ENCODE assay signal across 9 cellular contexts in genomic region chr17:83082899-83083367, GRCh38. TPM values are rescaled to one million over a fixed set of nuclear protein-coding genes. Genes with fewer than 3 reads are reported as not detected.
A peak's percentile ranks its signal among the peaks of the same experiment; 100 is the strongest.
DNase-seq lines count a peak whose midpoint lies in the region; ATAC-seq, FAIRE-seq and TF ChIP-seq lines count a peak whose summit lies in the region.
"Had no signal": no experiment of that assay in that cellular context is flagged by ENCODE, and none has a peak within 500 bp of the region (broad histone marks: within the 10 kb centered on the region; RNA-seq: fewer than 3 reads in every experiment).

No MANE protein-coding gene starts in this region.

- RAD21 ChIA-PET in HCT116 (lab: Charles Lee; ENCODE audit: low non-redundant PET in 1 of 2, low total read pairs in 2 of 2, uncharacterized antibody in 2 of 2, unreplicated experiment in 2 of 2): no interaction called here

- H4K20me1 ChIP-seq in HCT116 (ENCODE audit: insufficient read depth): peaks cover 11% of the 10 kb centered on the region; the same call in 1 of the 2 replicates

- H3K4me1 ChIP-seq in HCT116 (ENCODE audit: control insufficient read depth in 1 of 2, insufficient read depth in 2 of 2, low read length in 2 of 2): peaks cover 29 to 43% of the 10 kb centered on the region in 2 experiments
- H3K4me1 ChIP-seq in iPS-20b (ENCODE audit: insufficient read depth, low read length): peaks cover 11% of the 10 kb centered on the region

- peaks cover 72% of the 10 kb centered on the region for H3K79me2 ChIP-seq in HCT116 (ENCODE audit: insufficient read depth, low read length)

- TF ChIP-seq CTCF in HCT116 (IDR thresholded peaks at IDR 0.05 in 2 of 3, conservative IDR thresholded peaks at IDR 0.05 in 1 of 3; ENCODE audit: borderline replicate concordance in 1 of 3, insufficient read depth in 1 of 3, low read depth in 2 of 3, low read length in 2 of 3) (no peak), WI38 (IDR thresholded peaks at IDR 0.05; ENCODE audit: low read depth, low read length) (no peak)

- H3K27ac ChIP-seq in HCT116 (ENCODE audit: low read depth, low read length) (peak overlapping the region; percentile 67), iPS-20b (ENCODE audit: low read length) (no peak overlapping the region)

- peak overlapping the region; percentile 83 for H3K4me3 Mint-ChIP-seq in stimulated activated effector memory CD8-positive, alpha-beta T cell treated with anti-CD3 and anti-CD28 coated beads, Interleukin-12 subunit alpha, Interleukin-12 subunit beta, amount 100 ng/mL, for 72 hours

- FAIRE-seq in RCC 7860 (lab: Jason Lieb, UNC): no peak

- peaks cover 80% of the 10 kb centered on the region for H3K36me3 Mint-ChIP-seq in stimulated activated effector memory CD8-positive, alpha-beta T cell treated with anti-CD3 and anti-CD28 coated beads, Interleukin-12 subunit alpha, Interleukin-12 subunit beta, amount 100 ng/mL, for 72 hours

- peak overlapping the region; percentile 93 for H3K27ac Mint-ChIP-seq in stimulated activated effector memory CD8-positive, alpha-beta T cell treated with anti-CD3 and anti-CD28 coated beads, Interleukin-12 subunit alpha, Interleukin-12 subunit beta, amount 100 ng/mL, for 72 hours

- BruUV-seq in HCT116 (replicated peaks; lab: Mats Ljungman, UMichigan): no TSS peak

- peak overlapping the region; percentile 47 for H3K9ac ChIP-seq in HCT116 (ENCODE audit: low read length)
- peak overlapping the region; percentile 65 for H3K9ac ChIP-seq in iPS-20b (ENCODE audit: low read depth, low read length)

- no peaks in the 10 kb centered on the region for H3K9me3 ChIP-seq in HCT116 (ENCODE audit: control insufficient read depth in 1 of 2, insufficient read depth in 1 of 2, low read depth in 1 of 2, low read length in 2 of 2)
- no peaks in the 10 kb centered on the region for H3K9me3 ChIP-seq in iPS-20b (ENCODE audit: insufficient read depth, low read depth, low read length)

- ATAC-seq in HCT116 (no peak), GM21528 (IDR thresholded peaks at IDR 0.05; ENCODE audit: low FRiP score, unreplicated experiment) (no peak)
- no peak for ATAC-seq in stimulated activated effector memory CD8-positive, alpha-beta T cell treated with anti-CD3 and anti-CD28 coated beads, Interleukin-12 subunit alpha, Interleukin-12 subunit beta, amount 100 ng/mL, for 72 hours

- no peak for DNase-seq in HCT116 (ENCODE audit: low read depth, low spot score)
- DNase-seq in stimulated activated effector memory CD8-positive, alpha-beta T cell treated with anti-CD3 and anti-CD28 coated beads, Interleukin-12 subunit alpha, Interleukin-12 subunit beta, amount 100 ng/mL, for 72 hours (ENCODE audit: low spot score in 2 of 2): no peak
- DNase-seq in HuH-7.5 (ENCODE audit: low spot score): no peak
- DNase-seq in 8988T: no peak
- DNase-seq in RCC 7860 (ENCODE audit: low spot score): no peak
- DNase-seq: substantia nigra had no signal

- H3K27me3 ChIP-seq in HCT116 (ENCODE audit: insufficient read depth, low read length): no peaks in the 10 kb centered on the region
- peaks cover 38% of the 10 kb centered on the region for H3K27me3 ChIP-seq in iPS-20b (ENCODE audit: insufficient read depth, low read length)

- H3K4me1 Mint-ChIP-seq in stimulated activated effector memory CD8-positive, alpha-beta T cell treated with anti-CD3 and anti-CD28 coated beads, Interleukin-12 subunit alpha, Interleukin-12 subunit beta, amount 100 ng/mL, for 72 hours: peaks cover 38% of the 10 kb centered on the region

- peak overlapping the region; percentile 67 for H3K4me2 ChIP-seq in HCT116 (ENCODE audit: low read length)

- H3K9me2 ChIP-seq in HCT116 (ENCODE audit: insufficient read depth): no peaks in the 10 kb centered on the region

- H3K36me3 ChIP-seq in HCT116 (ENCODE audit: control insufficient read depth in 1 of 2, insufficient read depth in 2 of 2, low read length in 2 of 2): peaks cover 9 to 16% of the 10 kb centered on the region in 2 experiments; a peak in 3 of 4 replicates
- no peaks in the 10 kb centered on the region for H3K36me3 ChIP-seq in iPS-20b (ENCODE audit: insufficient read depth, low read depth, low read length)

- POLR2A ChIA-PET in HCT116 (lab: Charles Lee): no interaction called here

- CTCF ChIA-PET in HCT116 (lab: Charles Lee): no interaction called here

- no peak for TF ChIP-seq POLR2A in HCT116 (IDR thresholded peaks at IDR 0.05; ENCODE audit: borderline replicate concordance, extremely low read depth, insufficient read depth, insufficient read length)

- no peak for TF ChIP-seq RAD21 in HCT116 (IDR thresholded peaks at IDR 0.05; ENCODE audit: low read depth)

- H3K9me3 Mint-ChIP-seq in stimulated activated effector memory CD8-positive, alpha-beta T cell treated with anti-CD3 and anti-CD28 coated beads, Interleukin-12 subunit alpha, Interleukin-12 subunit beta, amount 100 ng/mL, for 72 hours: no peaks in the 10 kb centered on the region

- peak overlapping the region in 1 of 2 experiments; percentile 18; a peak in 1 of 4 replicates for H3K4me3 ChIP-seq in HCT116 (replicated peaks in 1 of 2; ENCODE audit: low read depth in 1 of 2, low read length in 2 of 2)
- H3K4me3 ChIP-seq in WI38 (ENCODE audit: low read depth, low read length): peak overlapping the region; percentile 36
- no peak overlapping the region for H3K4me3 ChIP-seq in iPS-20b (ENCODE audit: low read length)

- H2AFZ ChIP-seq in HCT116 (ENCODE audit: low read depth, low read length, poor library complexity, severe bottlenecking): no peak overlapping the region

- intact Hi-C loops in HCT116 (cut with micrococcal nuclease): no loop called here

TF ChIP-seq in HCT116, 20 proteins besides CTCF, POLR2A, EP300 and RAD21:
- TF ChIP-seq REST (IDR thresholded peaks at IDR 0.05; ENCODE audit: low read depth) (no peak), ZFX (IDR thresholded peaks at IDR 0.05) (no peak), CBX3 (IDR thresholded peaks at IDR 0.05; ENCODE audit: low read depth) (no peak), SP1 (IDR thresholded peaks at IDR 0.05; ENCODE audit: low read depth) (no peak), ZNF274 (IDR thresholded peaks at IDR 0.05; ENCODE audit: low read depth, low read length) (no peak), YY1 (IDR thresholded peaks at IDR 0.05; ENCODE audit: extremely low read depth, insufficient replicate concordance, low read depth, low read length) (no peak), POLR2AphosphoS5 (IDR thresholded peaks at IDR 0.05; ENCODE audit: low read depth, low read length) (no peak), JUND (IDR thresholded peaks at IDR 0.05) (no peak), SIN3A (IDR thresholded peaks at IDR 0.05; ENCODE audit: low read depth) (no peak), ZBTB33 (IDR thresholded peaks at IDR 0.05; ENCODE audit: extremely low read depth, insufficient replicate concordance, low read length) (no peak)
TF ChIP-seq in HCT116: peak in this region for 0.

RNA-seq across cellular contexts. Expression of gene METRNL, which starts 3.5 kb away (rescaled TPM):
- total RNA-seq in HCT116 (2021; ENCODE audit: unreplicated experiment): 58.7 TPM
- 89.0 and 104 TPM in 2 replicates for polyA plus RNA-seq in HCT116 (2012)
